Comparison of ENCODE assay signal across 18 cellular contexts in genomic region chr13:104597554-104598240, GRCh38.
"Had no signal": no experiment of that assay in that cellular context is flagged by ENCODE, and none has a peak within 500 bp of the region (broad histone marks: within the 10 kb centered on the region; RNA-seq: fewer than 3 reads in every experiment).

No MANE protein-coding gene starts in this region.

- H3K4me3 ChIP-seq: gastroesophageal sphincter, heart right ventricle, thoracic aorta, vagina had no signal

- DNase-seq: activated CD4-positive, CD25-positive, alpha-beta regulatory T cell treated with anti-CD3 and anti-CD28 coated beads, Interleukin-2, amount 50 U/mL, for 72 hours; activated naive CD4-positive, alpha-beta T cell; activated naive CD8-positive, alpha-beta T cell treated with anti-CD3 and anti-CD28 coated beads, Interleukin-2, amount 50 U/mL, for 24 hours; activated T-cell treated with anti-CD3 and anti-CD28 coated beads for 4 hours; aorta; erythroblast; heart right ventricle; naive thymus-derived CD4-positive, alpha-beta T cell; nucleus accumbens; posterior cingulate gyrus; retina; T-helper 9 cell had no signal

- H3K9me3 Mint-ChIP-seq: activated naive CD8-positive, alpha-beta T cell treated with anti-CD3 and anti-CD28 coated beads, Interleukin-2, amount 50 U/mL, for 24 hours had no signal

- H3K36me3 ChIP-seq: gastroesophageal sphincter, heart right ventricle, thoracic aorta, vagina had no signal

- H3K9me3 ChIP-seq: gastroesophageal sphincter, heart right ventricle, thoracic aorta, vagina had no signal

- H3K27ac Mint-ChIP-seq: activated naive CD8-positive, alpha-beta T cell treated with anti-CD3 and anti-CD28 coated beads, Interleukin-2, amount 50 U/mL, for 24 hours; naive thymus-derived CD4-positive, alpha-beta T cell; stimulated activated effector memory CD8-positive, alpha-beta T cell treated with anti-CD3 and anti-CD28 coated beads, Interleukin-12 subunit alpha, Interleukin-12 subunit beta, amount 100 ng/mL, for 72 hours had no signal

- H3K4me1 Mint-ChIP-seq: activated naive CD8-positive, alpha-beta T cell treated with anti-CD3 and anti-CD28 coated beads, Interleukin-2, amount 50 U/mL, for 24 hours; naive thymus-derived CD4-positive, alpha-beta T cell; stimulated activated effector memory CD8-positive, alpha-beta T cell treated with anti-CD3 and anti-CD28 coated beads, Interleukin-12 subunit alpha, Interleukin-12 subunit beta, amount 100 ng/mL, for 72 hours had no signal

- H3K27me3 Mint-ChIP-seq: activated naive CD8-positive, alpha-beta T cell treated with anti-CD3 and anti-CD28 coated beads, Interleukin-2, amount 50 U/mL, for 24 hours had no signal

- H3K36me3 Mint-ChIP-seq: naive thymus-derived CD4-positive, alpha-beta T cell; stimulated activated effector memory CD8-positive, alpha-beta T cell treated with anti-CD3 and anti-CD28 coated beads, Interleukin-12 subunit alpha, Interleukin-12 subunit beta, amount 100 ng/mL, for 72 hours had no signal

- H3K27me3 ChIP-seq: gastroesophageal sphincter, vagina had no signal

- H3K4me1 ChIP-seq: gastroesophageal sphincter, heart right ventricle, vagina had no signal

- H3K4me3 Mint-ChIP-seq: activated naive CD8-positive, alpha-beta T cell treated with anti-CD3 and anti-CD28 coated beads, Interleukin-2, amount 50 U/mL, for 24 hours; naive thymus-derived CD4-positive, alpha-beta T cell; stimulated activated effector memory CD8-positive, alpha-beta T cell treated with anti-CD3 and anti-CD28 coated beads, Interleukin-12 subunit alpha, Interleukin-12 subunit beta, amount 100 ng/mL, for 72 hours had no signal

- FAIRE-seq: islet of Langerhans had no signal

- ATAC-seq: activated naive CD8-positive, alpha-beta T cell treated with anti-CD3 and anti-CD28 coated beads, Interleukin-2, amount 50 U/mL, for 24 hours; gastroesophageal sphincter; heart right ventricle; left lobe of liver; naive thymus-derived CD4-positive, alpha-beta T cell; stimulated activated effector memory CD8-positive, alpha-beta T cell treated with anti-CD3 and anti-CD28 coated beads, Interleukin-12 subunit alpha, Interleukin-12 subunit beta, amount 100 ng/mL, for 72 hours had no signal

- H3K27ac ChIP-seq: gastroesophageal sphincter, heart right ventricle, thoracic aorta, vagina had no signal
